Comparison of ENCODE assay signal across 2 cellular contexts in the genomic region with DNA sequence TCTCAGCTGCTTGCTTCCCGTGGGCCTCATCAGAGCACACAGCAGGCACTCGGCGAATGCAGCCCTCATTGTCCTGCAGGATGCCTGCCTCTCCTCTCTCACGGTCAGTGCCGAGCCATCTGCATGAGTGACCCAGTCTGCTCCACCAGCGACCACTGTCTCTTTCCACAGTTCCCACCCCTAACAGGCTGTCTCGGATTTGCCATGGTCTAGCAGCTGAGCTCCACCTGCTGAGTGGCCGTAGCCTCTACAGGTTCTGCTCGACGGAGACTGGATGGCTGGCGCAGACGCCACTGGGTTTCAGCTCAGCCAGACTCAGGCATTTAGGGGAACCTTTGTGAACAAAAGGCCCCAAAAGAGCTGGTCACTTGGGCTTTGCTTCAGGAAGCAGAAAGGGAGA.
A peak's percentile ranks its signal among the peaks of the same experiment; 100 is the strongest.
TF ChIP-seq lines count a peak whose summit lies in the region.

No MANE protein-coding gene starts in this region.

TF ChIP-seq in HepG2, 621 proteins besides CTCF, POLR2A, EP300 and RAD21 (continued from another document):
- TF ChIP-seq SIX1 (CRISPR knock-in tag; IDR thresholded peaks at IDR 0.05; ENCODE audit: borderline replicate concordance), result no peak
- peak; percentile 40; the same call in 1 of the 2 replicates for TF ChIP-seq STAG1 (CRISPR knock-in tag; IDR thresholded peaks at IDR 0.05)
- TF ChIP-seq ZNF615 (CRISPR knock-in tag; IDR thresholded peaks at IDR 0.05; ENCODE audit: borderline replicate concordance), result no peak

TF ChIP-seq in K562, 482 proteins besides CTCF, POLR2A, EP300 and RAD21:
- TF ChIP-seq, protein P1, sequence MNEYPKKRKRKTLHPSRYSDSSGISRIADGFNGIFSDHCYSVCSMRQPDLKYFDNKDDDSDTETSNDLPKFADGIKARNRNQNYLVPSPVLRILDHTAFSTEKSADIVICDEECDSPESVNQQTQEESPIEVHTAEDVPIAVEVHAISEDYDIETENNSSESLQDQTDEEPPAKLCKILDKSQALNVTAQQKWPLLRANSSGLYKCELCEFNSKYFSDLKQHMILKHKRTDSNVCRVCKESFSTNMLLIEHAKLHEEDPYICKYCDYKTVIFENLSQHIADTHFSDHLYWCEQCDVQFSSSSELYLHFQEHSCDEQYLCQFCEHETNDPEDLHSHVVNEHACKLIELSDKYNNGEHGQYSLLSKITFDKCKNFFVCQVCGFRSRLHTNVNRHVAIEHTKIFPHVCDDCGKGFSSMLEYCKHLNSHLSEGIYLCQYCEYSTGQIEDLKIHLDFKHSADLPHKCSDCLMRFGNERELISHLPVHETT (CRISPR knock-in tag; conservative IDR thresholded peaks at IDR 0.05 in 1 of 2, IDR thresholded peaks at IDR 0.05 in 1 of 2), result no peak
- TF ChIP-seq TAF1 (IDR thresholded peaks at IDR 0.05; ENCODE audit: control insufficient read depth, extremely low read depth, insufficient read depth, low read length, severe bottlenecking), result no peak
- no peak for TF ChIP-seq ELF1 (tag; IDR thresholded peaks at IDR 0.05)
- TF ChIP-seq CBFB (CRISPR knock-in tag; IDR thresholded peaks at IDR 0.05), result no peak
- no peak for TF ChIP-seq RB1 (IDR thresholded peaks at IDR 0.05; ENCODE audit: low read depth)
- TF ChIP-seq GTF2F1 (IDR thresholded peaks at IDR 0.05; ENCODE audit: low read depth, low read length), result no peak
- TF ChIP-seq, protein P2, sequence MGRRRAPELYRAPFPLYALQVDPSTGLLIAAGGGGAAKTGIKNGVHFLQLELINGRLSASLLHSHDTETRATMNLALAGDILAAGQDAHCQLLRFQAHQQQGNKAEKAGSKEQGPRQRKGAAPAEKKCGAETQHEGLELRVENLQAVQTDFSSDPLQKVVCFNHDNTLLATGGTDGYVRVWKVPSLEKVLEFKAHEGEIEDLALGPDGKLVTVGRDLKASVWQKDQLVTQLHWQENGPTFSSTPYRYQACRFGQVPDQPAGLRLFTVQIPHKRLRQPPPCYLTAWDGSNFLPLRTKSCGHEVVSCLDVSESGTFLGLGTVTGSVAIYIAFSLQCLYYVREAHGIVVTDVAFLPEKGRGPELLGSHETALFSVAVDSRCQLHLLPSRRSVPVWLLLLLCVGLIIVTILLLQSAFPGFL (CRISPR knock-in tag; IDR thresholded peaks at IDR 0.05), result no peak
- TF ChIP-seq NFATC3 (IDR thresholded peaks at IDR 0.05), result no peak
- no peak for TF ChIP-seq ARNT (IDR thresholded peaks at IDR 0.05)
- no peak for TF ChIP-seq PCBP2 (IDR thresholded peaks at IDR 0.05; ENCODE audit: low read depth, low read length, poor library complexity, severe bottlenecking)
- no peak for TF ChIP-seq JUNB (CRISPR knock-in tag; conservative IDR thresholded peaks at IDR 0.05)
- TF ChIP-seq, protein P3, sequence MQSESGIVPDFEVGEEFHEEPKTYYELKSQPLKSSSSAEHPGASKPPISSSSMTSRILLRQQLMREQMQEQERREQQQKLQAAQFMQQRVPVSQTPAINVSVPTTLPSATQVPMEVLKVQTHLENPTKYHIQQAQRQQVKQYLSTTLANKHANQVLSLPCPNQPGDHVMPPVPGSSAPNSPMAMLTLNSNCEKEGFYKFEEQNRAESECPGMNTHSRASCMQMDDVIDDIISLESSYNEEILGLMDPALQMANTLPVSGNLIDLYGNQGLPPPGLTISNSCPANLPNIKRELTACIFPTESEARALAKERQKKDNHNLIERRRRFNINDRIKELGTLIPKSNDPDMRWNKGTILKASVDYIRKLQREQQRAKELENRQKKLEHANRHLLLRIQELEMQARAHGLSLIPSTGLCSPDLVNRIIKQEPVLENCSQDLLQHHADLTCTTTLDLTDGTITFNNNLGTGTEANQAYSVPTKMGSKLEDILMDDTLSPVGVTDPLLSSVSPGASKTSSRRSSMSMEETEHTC (IDR thresholded peaks at IDR 0.05), result no peak
- TF ChIP-seq, protein P4, sequence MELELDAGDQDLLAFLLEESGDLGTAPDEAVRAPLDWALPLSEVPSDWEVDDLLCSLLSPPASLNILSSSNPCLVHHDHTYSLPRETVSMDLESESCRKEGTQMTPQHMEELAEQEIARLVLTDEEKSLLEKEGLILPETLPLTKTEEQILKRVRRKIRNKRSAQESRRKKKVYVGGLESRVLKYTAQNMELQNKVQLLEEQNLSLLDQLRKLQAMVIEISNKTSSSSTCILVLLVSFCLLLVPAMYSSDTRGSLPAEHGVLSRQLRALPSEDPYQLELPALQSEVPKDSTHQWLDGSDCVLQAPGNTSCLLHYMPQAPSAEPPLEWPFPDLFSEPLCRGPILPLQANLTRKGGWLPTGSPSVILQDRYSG (tag; conservative IDR thresholded peaks at IDR 0.05; ENCODE audit: low read depth), result no peak
- TF ChIP-seq COPS2 (conservative IDR thresholded peaks at IDR 0.05), result no peak
- no peak for TF ChIP-seq ZNF146 (CRISPR knock-in tag; IDR thresholded peaks at IDR 0.05; ENCODE audit: unreplicated experiment)
